22 cellular contexts compared by ENCODE assay signal in genomic region chr7:148809856-148810255, GRCh38.
DNase-seq lines count a peak whose midpoint lies in the region; ATAC-seq, FAIRE-seq and TF ChIP-seq lines count a peak whose summit lies in the region.
"Had no signal": no experiment of that assay in that cellular context is flagged by ENCODE, and none has a peak within 500 bp of the region (broad histone marks: within the 10 kb centered on the region; RNA-seq: fewer than 3 reads in every experiment).

No MANE protein-coding gene starts in this region.

- no peak overlapping the region for H3K27ac Mint-ChIP-seq in activated CD4-positive, alpha-beta T cell treated with anti-CD3 and anti-CD28 coated beads for 36 hours
- H3K27ac Mint-ChIP-seq in neural progenitor cell = peak overlapping the region; percentile 44
- H3K27ac Mint-ChIP-seq: activated CD8-positive, alpha-beta memory T cell treated with anti-CD3 and anti-CD28 coated beads, Interleukin-2, amount 10 ng/mL, durations not matched to agents 7 days and 5 days had no signal

- H2BK15ac ChIP-seq in H1 (ENCODE audit: low read length) = no peak overlapping the region

- TF ChIP-seq POLR2A in H1 (IDR thresholded peaks at IDR 0.05; ENCODE audit: control extremely low read depth in 1 of 2, low read depth in 2 of 2, low read length in 2 of 2) = no peak

- no peaks in the 10 kb centered on the region for H3K79me2 ChIP-seq in H1 (ENCODE audit: control insufficient read depth in 1 of 2, insufficient read depth in 2 of 2, low read length in 2 of 2)
- H3K79me2 ChIP-seq in neural progenitor cell (ENCODE audit: low read depth) = no peaks in the 10 kb centered on the region

- no peaks in the 10 kb centered on the region for H3K4me1 Mint-ChIP-seq in activated CD4-positive, alpha-beta T cell treated with anti-CD3 and anti-CD28 coated beads for 36 hours
- H3K4me1 Mint-ChIP-seq in neural progenitor cell = peaks cover 6% of the 10 kb centered on the region

- H3K27ac ChIP-seq in HEK293 (ENCODE audit: extremely low read depth, low read depth, low read length) (no peak overlapping the region), H1 (ENCODE audit: low read depth, low read length) (peak overlapping the region; percentile 44; the same call in 1 of the 2 replicates), neural progenitor cell (peak overlapping the region; percentile 46)
- H3K27ac ChIP-seq: A549, BLaER1, pancreas, upper lobe of right lung had no signal

- peak; percentile 18 for ATAC-seq in activated CD4-positive, alpha-beta T cell treated with anti-CD3 and anti-CD28 coated beads for 36 hours
- ATAC-seq in HG02798 (IDR thresholded peaks at IDR 0.05; ENCODE audit: poor library complexity, unreplicated experiment) = no peak
- ATAC-seq: activated CD8-positive, alpha-beta memory T cell treated with anti-CD3 and anti-CD28 coated beads, Interleukin-2, amount 10 ng/mL, durations not matched to agents 7 days and 5 days; pancreas; PC-3; upper lobe of right lung had no signal

- no peak overlapping the region for H3K4ac ChIP-seq in H1 (replicated peaks; ENCODE audit: insufficient read length, low read depth, low read length)

- FAIRE-seq in H1 (lab: Jason Lieb, UNC) = no peak
- FAIRE-seq: A549, astrocyte, GM12891, pancreas had no signal

- H3K4me3 Mint-ChIP-seq in activated CD4-positive, alpha-beta T cell treated with anti-CD3 and anti-CD28 coated beads for 36 hours = no peak overlapping the region
- H3K4me3 Mint-ChIP-seq in neural progenitor cell = no peak overlapping the region
- H3K4me3 Mint-ChIP-seq: activated CD8-positive, alpha-beta memory T cell treated with anti-CD3 and anti-CD28 coated beads, Interleukin-2, amount 10 ng/mL, durations not matched to agents 7 days and 5 days had no signal

- H2BK5ac ChIP-seq in H1 (ENCODE audit: low read depth, low read length) = no peak overlapping the region

- H2BK20ac ChIP-seq in H1 (ENCODE audit: low read length) = no peak overlapping the region

- intact Hi-C loops in activated CD4-positive, alpha-beta T cell treated with anti-CD3 and anti-CD28 coated beads for 36 hours (cut with DNase I, micrococcal nuclease) = no loop called here

- WGBS in H1 (ENCODE audit: extremely low coverage in 1 of 2, insufficient coverage in 1 of 2, insufficient read length in 1 of 2, insufficient replicate concordance in 2 of 2, low coverage in 1 of 2, low lambda C conversion rate in 2 of 2, missing lambda C conversion rate in 1 of 2), 2 experiments = 83% methylated on average over 4 of the region's 4 CpGs; no CpG with 5 or more reads in 1 of the 2 experiments

- H4K20me1 ChIP-seq in H1 (replicated peaks in 1 of 2; ENCODE audit: control insufficient read depth in 1 of 2, insufficient read depth in 2 of 2, low read length in 2 of 2) (no peaks in the 10 kb centered on the region), neural progenitor cell (ENCODE audit: low read depth) (peaks cover 8% of the 10 kb centered on the region)

- H3K23me2 ChIP-seq in H1 (ENCODE audit: low read depth, low read length) = no peaks in the 10 kb centered on the region

- H3K36me3 Mint-ChIP-seq in activated CD4-positive, alpha-beta T cell treated with anti-CD3 and anti-CD28 coated beads for 36 hours (ENCODE audit: low read depth) = peaks cover 70% of the 10 kb centered on the region
- peaks cover 50% of the 10 kb centered on the region for H3K36me3 Mint-ChIP-seq in neural progenitor cell

- TF ChIP-seq RAD21 in H1 (IDR thresholded peaks at IDR 0.05 in 1 of 2, conservative IDR thresholded peaks at IDR 0.05 in 1 of 2; ENCODE audit: low read depth in 2 of 2, low read length in 2 of 2) = peak; percentile 9 to 29; a peak in 3 of 4 replicates

- no peak overlapping the region for H2AFZ ChIP-seq in H1 (ENCODE audit: low read length)
- no peak overlapping the region for H2AFZ ChIP-seq in neural progenitor cell (replicated peaks)

- H4K8ac ChIP-seq in H1 (ENCODE audit: extremely low read depth, insufficient read depth, low read length) = no peak overlapping the region

- H3K27me3 Mint-ChIP-seq in activated CD4-positive, alpha-beta T cell treated with anti-CD3 and anti-CD28 coated beads for 36 hours = no peaks in the 10 kb centered on the region
- H3K27me3 Mint-ChIP-seq in neural progenitor cell (ENCODE audit: insufficient read depth, low read depth) = no peaks in the 10 kb centered on the region
- H3K27me3 Mint-ChIP-seq: activated CD8-positive, alpha-beta memory T cell treated with anti-CD3 and anti-CD28 coated beads, Interleukin-2, amount 10 ng/mL, durations not matched to agents 7 days and 5 days had no signal

- H3K4me1 ChIP-seq in HEK293 (ENCODE audit: control insufficient read depth, insufficient read depth, low read length) (no peaks in the 10 kb centered on the region), H1 (replicated peaks in 1 of 4; ENCODE audit: control insufficient read depth in 3 of 4, insufficient read depth in 4 of 4, low read length in 3 of 4) (peaks cover 0 to 2% (median 1%) of the 10 kb centered on the region in 4 experiments; a peak in 2 of 7 replicates), neural progenitor cell (no peaks in the 10 kb centered on the region)
- H3K4me1 ChIP-seq: A549, BLaER1, HAP-1, pancreas, upper lobe of right lung had no signal

- H3K56ac ChIP-seq in H1 (replicated peaks; ENCODE audit: insufficient read length, low read depth, low read length) = no peak overlapping the region

- no peak overlapping the region for H2AK5ac ChIP-seq in H1 (ENCODE audit: low read depth, low read length)

- no peak overlapping the region for H3K4me2 ChIP-seq in H1 (ENCODE audit: insufficient read depth in 1 of 2, low read depth in 2 of 2, low read length in 2 of 2)
- H3K4me2 ChIP-seq in neural progenitor cell = no peak overlapping the region
- H3K4me2 ChIP-seq: A549, BLaER1 had no signal

- H2BK12ac ChIP-seq in H1 (ENCODE audit: low read depth, low read length) = no peak overlapping the region

- TF ChIP-seq CTCF in HEK293 (tag by site-specific recombination; IDR thresholded peaks at IDR 0.05) (no peak), H1 (IDR thresholded peaks at IDR 0.05; ENCODE audit: control extremely low read depth in 1 of 3, insufficient read depth in 1 of 3, low read depth in 1 of 3, low read length in 3 of 3) (no peak), neural progenitor cell (IDR thresholded peaks at IDR 0.05) (no peak)

- H4K5ac ChIP-seq in H1 (ENCODE audit: insufficient read length, low read depth, low read length) = no peak overlapping the region

- no peak overlapping the region for H3K14ac ChIP-seq in H1 (ENCODE audit: insufficient read length)

- DNase-seq in activated CD4-positive, alpha-beta T cell treated with anti-CD3 and anti-CD28 coated beads for 36 hours = no peak
- no peak for DNase-seq in activated CD4-positive, alpha-beta T cell treated with anti-CD3 and anti-CD28 coated beads for 1 hour
- DNase-seq in H1 (ENCODE audit: low read depth in 1 of 2, low spot score in 2 of 2) (no peak), neural progenitor cell (ENCODE audit: low spot score) (peak; percentile 10), D341Med (ENCODE audit: low spot score) (no peak), AG08396 (ENCODE audit: low spot score) (no peak)
- DNase-seq: activated CD4-positive, CD25-positive, alpha-beta regulatory T cell; activated CD8-positive, alpha-beta memory T cell treated with anti-CD3 and anti-CD28 coated beads, Interleukin-2, amount 10 ng/mL, durations not matched to agents 7 days and 5 days; effector memory CD4-positive, alpha-beta T cell; NCI-H774; pancreas; PC-3; stimulated activated CD4-positive, alpha-beta T cell treated with anti-CD3 and anti-CD28 coated beads, Interleukin-1b, Interleukin-23, amount 100 ng/mL, for 48 hours; T-helper 2 cell; upper lobe of right lung had no signal

- H3K4me3 ChIP-seq in HEK293 (ENCODE audit: low read depth, low read length) (no peak overlapping the region), H1 (ENCODE audit: extremely low read depth in 1 of 4, insufficient read depth in 2 of 4, low read depth in 3 of 4, low read length in 4 of 4) (no peak overlapping the region), neural progenitor cell (no peak overlapping the region)
- H3K4me3 ChIP-seq: A549, BLaER1, HAP-1, pancreas, upper lobe of right lung had no signal

- POLR2A ChIA-PET in activated CD4-positive, alpha-beta T cell treated with anti-CD3 and anti-CD28 coated beads for 36 hours (lab: Charles Lee) = interaction anchor here (0.5 kb wide), 1 partner anchor 18 kb away, joined by 8 read pairs; no protein-coding TSS in a partner anchor
- POLR2A ChIA-PET in HEK293 (lab: Yijun Ruan, JAX) = no interaction called here
- POLR2A ChIA-PET in H1 (lab: Charles Lee; ENCODE audit: partially characterized antibody) = interaction anchor here (0.7 to 1.1 kb wide), 2 partner anchors 64 to 74 kb away, joined by 4 read pairs; partner anchors contain the start of gene EZH2

- H3K23ac ChIP-seq in H1 (ENCODE audit: insufficient read length) = no peak overlapping the region

- CTCF ChIA-PET in activated CD4-positive, alpha-beta T cell treated with anti-CD3 and anti-CD28 coated beads for 36 hours (lab: Charles Lee) = no interaction called here
- CTCF ChIA-PET in HEK293 (lab: Yijun Ruan, JAX) = interaction anchor here (0.8 to 0.9 kb wide), 2 partner anchors 17 to 868 kb away, joined by 3 read pairs; no protein-coding TSS in a partner anchor
- CTCF ChIA-PET in H1 (lab: Charles Lee; ENCODE audit: partially characterized antibody) = interaction anchor here (0.6 to 1.5 kb wide), 7 partner anchors 8 to 234 kb away, joined by 3 to 6 read pairs (median 3); no protein-coding TSS in a partner anchor

- H3F3A ChIP-seq in neural progenitor cell (ENCODE audit: low read depth) = peaks cover 32% of the 10 kb centered on the region

- H3K36me3 ChIP-seq in HEK293 (ENCODE audit: control insufficient read depth in 2 of 2, insufficient read depth in 1 of 2, low read length in 2 of 2) (peaks cover 6 to 90% of the 10 kb centered on the region in 2 experiments), H1 (ENCODE audit: control insufficient read depth in 2 of 4, insufficient read depth in 4 of 4, low read length in 3 of 4) (peaks cover 7 to 75% (median 38%) of the 10 kb centered on the region in 4 experiments; a peak in 7 of 8 replicates), neural progenitor cell (peaks cover 28% of the 10 kb centered on the region)

- TF ChIP-seq EP300 in H1 (IDR thresholded peaks at IDR 0.05; ENCODE audit: borderline replicate concordance in 1 of 2, low read depth in 2 of 2, low read length in 2 of 2) = no peak

- H3K18ac ChIP-seq in H1 (ENCODE audit: extremely low read depth, low read length) = no peak overlapping the region

- no peaks in the 10 kb centered on the region for H3K9me3 ChIP-seq in HEK293 (ENCODE audit: control insufficient read depth, insufficient read depth, low read depth, low read length)
- no peaks in the 10 kb centered on the region for H3K9me3 ChIP-seq in H1 (ENCODE audit: insufficient read depth in 2 of 2, low read depth in 1 of 2, low read length in 1 of 2)
- H3K9me3 ChIP-seq in neural progenitor cell (ENCODE audit: low read depth) = no peaks in the 10 kb centered on the region
- H3K9me3 ChIP-seq: A549, BLaER1, HAP-1, pancreas, upper lobe of right lung had no signal

- H3K27me3 ChIP-seq in H1 (replicated peaks in 1 of 4; ENCODE audit: control insufficient read depth in 3 of 4, extremely low read depth in 1 of 4, insufficient read depth in 3 of 4, low read length in 3 of 4) (no peaks in the 10 kb centered on the region), neural progenitor cell (no peaks in the 10 kb centered on the region)
- H3K27me3 ChIP-seq: BLaER1, pancreas, upper lobe of right lung had no signal

- no peak overlapping the region for H2BK120ac ChIP-seq in H1 (replicated peaks; ENCODE audit: low read depth, low read length)

- H4K91ac ChIP-seq in H1 (replicated peaks; ENCODE audit: insufficient read length, low read length) = no peak overlapping the region

- H3K79me1 ChIP-seq in H1 (ENCODE audit: low read depth, low read length) = no peaks in the 10 kb centered on the region

- no peaks in the 10 kb centered on the region for H3K9me3 Mint-ChIP-seq in activated CD4-positive, alpha-beta T cell treated with anti-CD3 and anti-CD28 coated beads for 36 hours (ENCODE audit: low read depth)
- no peaks in the 10 kb centered on the region for H3K9me3 Mint-ChIP-seq in neural progenitor cell

- H3K9ac ChIP-seq in H1 (replicated peaks in 1 of 4; ENCODE audit: extremely low read depth in 1 of 4, low read depth in 3 of 4, low read length in 3 of 4) = no peak overlapping the region
- no peak overlapping the region for H3K9ac ChIP-seq in neural progenitor cell
- H3K9ac ChIP-seq: BLaER1 had no signal
